In genomic region chr2:43375746-43376522, GRCh38 we compare ENCODE assay signal across 21 cellular contexts.
DNase-seq lines count a peak whose midpoint lies in the region; ATAC-seq and TF ChIP-seq lines count a peak whose summit lies in the region.
"Had no signal": no experiment of that assay in that cellular context is flagged by ENCODE, and none has a peak within 500 bp of the region (broad histone marks: within the 10 kb centered on the region; RNA-seq: fewer than 3 reads in every experiment).

No MANE protein-coding gene starts in this region.

- H3K9me3 ChIP-seq in esophagus muscularis mucosa (no peaks in the 10 kb centered on the region), transverse colon (no peaks in the 10 kb centered on the region), adrenal gland (replicated peaks in 1 of 3) (no peaks in the 10 kb centered on the region)
- no peaks in the 10 kb centered on the region for H3K9me3 ChIP-seq in naive thymus-derived CD4-positive, alpha-beta T cell (ENCODE audit: control insufficient read depth in 2 of 3, low read length in 3 of 3)
- H3K9me3 ChIP-seq: thoracic aorta had no signal

- peaks cover 3% of the 10 kb centered on the region for H3K9me3 Mint-ChIP-seq in nephron
- peaks cover 0 to 5% (median 0%) of the 10 kb centered on the region in 11 donors for H3K9me3 Mint-ChIP-seq in naive thymus-derived CD4-positive, alpha-beta T cell
- H3K9me3 Mint-ChIP-seq: natural killer cell treated with Interleukin-12 subunit alpha and Interleukin-12 subunit beta and Interleukin-15 and Interleukin-18, amount 100 ng/mL, for 72 hours had no signal

- peaks cover 38% of the 10 kb centered on the region for H3K4me1 Mint-ChIP-seq in nephron
- peaks cover 0 to 10% (median 4%) of the 10 kb centered on the region in 7 donors for H3K4me1 Mint-ChIP-seq in naive thymus-derived CD4-positive, alpha-beta T cell
- H3K4me1 Mint-ChIP-seq: B cell had no signal

- H3K27ac ChIP-seq in esophagus muscularis mucosa (replicated peaks in 1 of 4), result peak overlapping the region; percentile 5 to 68 (median 54)
- peak overlapping the region; percentile 0 to 42 (median 23) for H3K27ac ChIP-seq in transverse colon
- H3K27ac ChIP-seq in naive thymus-derived CD4-positive, alpha-beta T cell (ENCODE audit: low read depth, low read length), result no peak overlapping the region
- peak overlapping the region in 2 of 5 donors; percentile 16 to 26 for H3K27ac ChIP-seq in adrenal gland
- H3K27ac ChIP-seq: 22Rv1, GM23248, thoracic aorta had no signal

- POLR2A ChIA-PET in naive thymus-derived CD4-positive, alpha-beta T cell (lab: Charles Lee), result no interaction called here

- peaks cover 6% of the 10 kb centered on the region for H3K36me3 Mint-ChIP-seq in nephron (ENCODE audit: low read depth)
- peaks cover 9 to 36% (median 26%) of the 10 kb centered on the region in 5 donors for H3K36me3 Mint-ChIP-seq in naive thymus-derived CD4-positive, alpha-beta T cell

- H3K4me1 ChIP-seq in esophagus muscularis mucosa (peaks cover 9 to 43% (median 38%) of the 10 kb centered on the region in 4 donors), transverse colon (peaks cover 6 to 40% (median 22%) of the 10 kb centered on the region in 4 donors), adrenal gland (replicated peaks in 1 of 2) (peaks cover 2 to 24% of the 10 kb centered on the region in 2 donors)
- H3K4me1 ChIP-seq in naive thymus-derived CD4-positive, alpha-beta T cell (ENCODE audit: control insufficient read depth in 2 of 2, insufficient read depth in 2 of 2, low read length in 2 of 2), result no peaks in the 10 kb centered on the region

- WGBS in esophagus muscularis mucosa, result 51% methylated on average over 3 of the region's 3 CpGs
- WGBS in transverse colon (ENCODE audit: low coverage in 1 of 2), 2 donors, result 67% methylated on average over 3 of the region's 3 CpGs
- WGBS in adrenal gland, 4 donors, result 54 to 80% (median 66%) methylated on average over 3 of the region's 3 CpGs

- in situ Hi-C loops in transverse colon (cut with MboI; ENCODE audit: low pct_ligation_motif_present in 1 of 4, low pct_unique_long_range_greater_than_20kb in 1 of 4, low sequenced_read_pairs in 3 of 4), result no loop called here

- no peak overlapping the region for H3K4me3 ChIP-seq in esophagus muscularis mucosa
- H3K4me3 ChIP-seq in transverse colon, result no peak overlapping the region
- H3K4me3 ChIP-seq in naive thymus-derived CD4-positive, alpha-beta T cell (ENCODE audit: low read length), result no peak overlapping the region
- no peak overlapping the region for H3K4me3 ChIP-seq in adrenal gland
- H3K4me3 ChIP-seq: GM23248, thoracic aorta had no signal

- peak overlapping the region; percentile 91 to 94 (median 93) for H3K27ac Mint-ChIP-seq in nephron
- H3K27ac Mint-ChIP-seq in naive thymus-derived CD4-positive, alpha-beta T cell, result peak overlapping the region in 1 of 9 donors; percentile 13
- H3K27ac Mint-ChIP-seq: B cell; natural killer cell treated with Interleukin-12 subunit alpha and Interleukin-12 subunit beta and Interleukin-15 and Interleukin-18, amount 100 ng/mL, for 72 hours had no signal

- no peak for TF ChIP-seq EP300 in esophagus muscularis mucosa (IDR thresholded peaks at IDR 0.05)
- TF ChIP-seq EP300 in transverse colon (IDR thresholded peaks at IDR 0.05; ENCODE audit: low read depth), result no peak

- no peak for ATAC-seq in naive thymus-derived CD4-positive, alpha-beta T cell
- ATAC-seq: natural killer cell treated with Interleukin-12 subunit alpha and Interleukin-12 subunit beta and Interleukin-15 and Interleukin-18, amount 100 ng/mL, for 72 hours; Panc1 had no signal

- no peak for TF ChIP-seq POLR2A in esophagus muscularis mucosa (IDR thresholded peaks at IDR 0.05; ENCODE audit: low read depth)
- TF ChIP-seq POLR2A in transverse colon (IDR thresholded peaks at IDR 0.05), result no peak
- TF ChIP-seq POLR2A in adrenal gland (IDR thresholded peaks at IDR 0.05), result no peak

- no peaks in the 10 kb centered on the region for H3K27me3 Mint-ChIP-seq in nephron (ENCODE audit: low read depth)
- H3K27me3 Mint-ChIP-seq in naive thymus-derived CD4-positive, alpha-beta T cell, result no peaks in the 10 kb centered on the region
- H3K27me3 Mint-ChIP-seq: B cell; natural killer cell treated with Interleukin-12 subunit alpha and Interleukin-12 subunit beta and Interleukin-15 and Interleukin-18, amount 100 ng/mL, for 72 hours had no signal

- H3K36me3 ChIP-seq in esophagus muscularis mucosa (no peaks in the 10 kb centered on the region), transverse colon (no peaks in the 10 kb centered on the region), adrenal gland (replicated peaks in 1 of 2) (no peaks in the 10 kb centered on the region)
- no peaks in the 10 kb centered on the region for H3K36me3 ChIP-seq in naive thymus-derived CD4-positive, alpha-beta T cell (ENCODE audit: control insufficient read depth in 2 of 3, insufficient read depth in 3 of 3, low read length in 3 of 3)
- H3K36me3 ChIP-seq: thoracic aorta had no signal

- no peak overlapping the region for H3K4me3 Mint-ChIP-seq in nephron
- H3K4me3 Mint-ChIP-seq in naive thymus-derived CD4-positive, alpha-beta T cell, result no peak overlapping the region
- H3K4me3 Mint-ChIP-seq: B cell; natural killer cell treated with Interleukin-12 subunit alpha and Interleukin-12 subunit beta and Interleukin-15 and Interleukin-18, amount 100 ng/mL, for 72 hours had no signal

- CTCF ChIA-PET in naive thymus-derived CD4-positive, alpha-beta T cell (lab: Charles Lee), result no interaction called here

- H3K27me3 ChIP-seq in esophagus muscularis mucosa, result no peaks in the 10 kb centered on the region
- no peaks in the 10 kb centered on the region for H3K27me3 ChIP-seq in transverse colon
- H3K27me3 ChIP-seq in naive thymus-derived CD4-positive, alpha-beta T cell (ENCODE audit: control insufficient read depth in 2 of 2, insufficient read depth in 2 of 2, low read length in 2 of 2), result no peaks in the 10 kb centered on the region
- no peaks in the 10 kb centered on the region for H3K27me3 ChIP-seq in adrenal gland

- intact Hi-C loops in esophagus muscularis mucosa (cut with DNase I) (no loop called here), transverse colon (cut with DNase I; ENCODE audit: low total_unique reads) (no loop called here), adrenal gland (cut with DNase I) (no loop called here)
- intact Hi-C loops in naive thymus-derived CD4-positive, alpha-beta T cell (cut with micrococcal nuclease), result no loop called here

- no peak for TF ChIP-seq CTCF in esophagus muscularis mucosa (IDR thresholded peaks at IDR 0.05)
- TF ChIP-seq CTCF in nephron (IDR thresholded peaks at IDR 0.05; ENCODE audit: unreplicated experiment in 3 of 3), result no peak
- no peak for TF ChIP-seq CTCF in transverse colon (IDR thresholded peaks at IDR 0.05)
- TF ChIP-seq CTCF in adrenal gland (IDR thresholded peaks at IDR 0.05), result no peak

- peak; percentile 33 for DNase-seq in NCI-H82 (lab: John Stamatoyannopoulos, UW)
- no peak for DNase-seq in NCI-H82 treated with DMSO at 0.1 percent for 48 hours (lab: John Stamatoyannopoulos, UW; ENCODE audit: unreplicated experiment)
- DNase-seq in esophagus muscularis mucosa (ENCODE audit: extremely low spot score), result no peak
- DNase-seq in transverse colon, result no peak
- DNase-seq in A172 (ENCODE audit: low spot score), result no peak
- no peak for DNase-seq in naive thymus-derived CD4-positive, alpha-beta T cell
- no peak for DNase-seq in adrenal gland
- DNase-seq: activated CD4-positive, CD25-positive, alpha-beta regulatory T cell treated with anti-CD3 and anti-CD28 coated beads, Interleukin-2, amount 50 U/mL, for 72 hours; activated naive CD4-positive, alpha-beta T cell treated with anti-CD3 and anti-CD28 coated beads, Interleukin-2, amount 50 U/mL, for 16 hours; activated T-cell treated with anti-CD3 and anti-CD28 coated beads, Interleukin-2, amount 50 U/mL, for 48 hours; GM23248; mesenchymal stem cell; NCI-H1417 treated with DMSO at 0.1 percent for 48 hours; NCI-H2171 treated with DMSO at 0.1 percent for 48 hours; T1000 had no signal
